ENCODE assay signal across 1 cellular context in the genomic region with DNA sequence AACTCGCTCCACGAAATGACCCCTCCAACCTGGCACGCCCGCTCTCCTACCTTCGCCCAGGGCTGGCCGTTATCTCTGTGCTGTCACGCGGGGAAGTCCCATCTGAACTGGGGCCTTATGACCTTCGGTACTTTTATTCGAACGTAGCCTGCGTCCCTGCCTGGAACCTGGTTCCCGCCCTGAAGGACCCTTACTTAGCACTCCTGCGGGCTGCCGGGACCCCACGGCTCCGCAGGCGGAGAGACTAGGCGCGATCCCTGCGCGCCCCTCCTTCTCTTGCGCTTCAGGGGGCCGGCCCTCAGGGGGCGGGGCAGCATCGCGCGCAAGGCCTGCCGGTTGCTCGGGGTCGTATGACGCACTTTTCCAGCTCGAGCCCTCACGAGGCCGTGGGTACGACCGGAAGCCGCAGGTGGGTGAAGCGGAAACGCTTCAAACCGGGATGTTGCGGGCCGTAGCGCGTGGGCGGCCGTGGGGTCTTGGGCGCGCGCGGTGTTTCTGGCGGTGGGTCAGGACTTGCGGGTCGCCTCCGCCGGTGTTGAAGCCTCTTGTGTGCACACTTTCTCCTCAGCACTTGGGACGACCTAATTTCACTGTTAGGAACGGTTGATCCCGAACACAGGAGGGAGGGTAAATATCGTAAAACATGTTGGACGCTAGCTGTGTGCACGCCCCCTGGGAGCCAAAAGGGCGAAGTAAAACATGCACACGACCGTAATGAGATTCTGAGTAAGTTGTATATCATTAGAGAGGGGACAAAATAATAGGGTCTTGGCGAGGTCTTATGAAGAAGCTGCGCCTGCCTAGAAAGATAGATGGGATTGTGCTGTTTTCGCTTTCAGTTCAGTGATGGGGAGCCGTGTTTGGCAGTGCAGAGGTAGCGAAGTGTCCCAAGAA.
TF ChIP-seq lines count a peak whose summit lies in the region.

A gene (plus strand): TSS at position 325 of the 894 bp plus-strand sequence. CDS start 6,991 bp downstream, outside the sequence.
A gene with protein sequence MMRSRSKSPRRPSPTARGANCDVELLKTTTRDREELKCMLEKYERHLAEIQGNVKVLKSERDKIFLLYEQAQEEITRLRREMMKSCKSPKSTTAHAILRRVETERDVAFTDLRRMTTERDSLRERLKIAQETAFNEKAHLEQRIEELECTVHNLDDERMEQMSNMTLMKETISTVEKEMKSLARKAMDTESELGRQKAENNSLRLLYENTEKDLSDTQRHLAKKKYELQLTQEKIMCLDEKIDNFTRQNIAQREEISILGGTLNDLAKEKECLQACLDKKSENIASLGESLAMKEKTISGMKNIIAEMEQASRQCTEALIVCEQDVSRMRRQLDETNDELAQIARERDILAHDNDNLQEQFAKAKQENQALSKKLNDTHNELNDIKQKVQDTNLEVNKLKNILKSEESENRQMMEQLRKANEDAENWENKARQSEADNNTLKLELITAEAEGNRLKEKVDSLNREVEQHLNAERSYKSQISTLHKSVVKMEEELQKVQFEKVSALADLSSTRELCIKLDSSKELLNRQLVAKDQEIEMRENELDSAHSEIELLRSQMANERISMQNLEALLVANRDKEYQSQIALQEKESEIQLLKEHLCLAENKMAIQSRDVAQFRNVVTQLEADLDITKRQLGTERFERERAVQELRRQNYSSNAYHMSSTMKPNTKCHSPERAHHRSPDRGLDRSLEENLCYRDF (minus strand): TSS at position 300 of the 894 bp plus-strand sequence. CDS start 45,503 bp downstream, outside the sequence.

TF ChIP-seq in HepG2, 621 proteins besides CTCF, POLR2A, EP300 and RAD21 (continues in another document):
- TF ChIP-seq MYC (CRISPR knock-in tag; IDR thresholded peaks at IDR 0.05; ENCODE audit: borderline replicate concordance) (peak; percentile 100), ZNF768 (CRISPR knock-in tag; IDR thresholded peaks at IDR 0.05) (peak; percentile 83; the same call in 1 of the 2 replicates), GFI1 (CRISPR knock-in tag; IDR thresholded peaks at IDR 0.05; ENCODE audit: borderline replicate concordance) (no peak; the same call in 1 of the 2 replicates), ZNF225 (CRISPR knock-in tag; IDR thresholded peaks at IDR 0.05) (peak; percentile 92; the same call in 1 of the 2 replicates), U2AF2 (IDR thresholded peaks at IDR 0.05; ENCODE audit: low read depth, low read length) (no peak), CENPT (CRISPR knock-in tag; IDR thresholded peaks at IDR 0.05; ENCODE audit: low read depth) (peak; percentile 97; the same call in 1 of the 2 replicates), NR1H2 (CRISPR knock-in tag; IDR thresholded peaks at IDR 0.05; ENCODE audit: borderline replicate concordance, low read depth) (peak; percentile 96; the same call in 1 of the 2 replicates), ZKSCAN1 (IDR thresholded peaks at IDR 0.05; ENCODE audit: low read length) (0 out of 2 replicates have a peak, but pooled peaks have one; percentile 13), ZEB1 (IDR thresholded peaks at IDR 0.05; ENCODE audit: insufficient replicate concordance, low read depth) (peak; percentile 89), TGIF2 (CRISPR knock-in tag; IDR thresholded peaks at IDR 0.05) (peak; percentile 88; the same call in 1 of the 2 replicates), ZNF230 (CRISPR knock-in tag; IDR thresholded peaks at IDR 0.05) (peak; percentile 99), SP140L (CRISPR knock-in tag; IDR thresholded peaks at IDR 0.05; ENCODE audit: borderline replicate concordance) (peak; percentile 66; the same call in 1 of the 2 replicates), KLF13 (CRISPR knock-in tag; IDR thresholded peaks at IDR 0.05) (peak; percentile 81; the same call in 1 of the 2 replicates), CCDC6 (CRISPR knock-in tag; IDR thresholded peaks at IDR 0.05) (peak; percentile 85; the same call in 1 of the 2 replicates), BRD4 (CRISPR knock-in tag; IDR thresholded peaks at IDR 0.05) (0 out of 2 replicates have a peak, but pooled peaks have one; percentile 83), MIER3 (CRISPR knock-in tag; IDR thresholded peaks at IDR 0.05; ENCODE audit: borderline replicate concordance) (peak; percentile 83; the same call in 1 of the 2 replicates), GABPA (IDR thresholded peaks at IDR 0.05; ENCODE audit: low read depth, low read length) (peak; percentile 96), GABPA (CRISPR knock-in tag; IDR thresholded peaks at IDR 0.05; ENCODE audit: low read depth) (peak; percentile 97)
- TF ChIP-seq, protein P1, sequence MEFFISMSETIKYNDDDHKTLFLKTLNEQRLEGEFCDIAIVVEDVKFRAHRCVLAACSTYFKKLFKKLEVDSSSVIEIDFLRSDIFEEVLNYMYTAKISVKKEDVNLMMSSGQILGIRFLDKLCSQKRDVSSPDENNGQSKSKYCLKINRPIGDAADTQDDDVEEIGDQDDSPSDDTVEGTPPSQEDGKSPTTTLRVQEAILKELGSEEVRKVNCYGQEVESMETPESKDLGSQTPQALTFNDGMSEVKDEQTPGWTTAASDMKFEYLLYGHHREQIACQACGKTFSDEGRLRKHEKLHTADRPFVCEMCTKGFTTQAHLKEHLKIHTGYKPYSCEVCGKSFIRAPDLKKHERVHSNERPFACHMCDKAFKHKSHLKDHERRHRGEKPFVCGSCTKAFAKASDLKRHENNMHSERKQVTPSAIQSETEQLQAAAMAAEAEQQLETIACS (CRISPR knock-in tag; IDR thresholded peaks at IDR 0.05) = peak; percentile 65
- TF ChIP-seq, protein P2, sequence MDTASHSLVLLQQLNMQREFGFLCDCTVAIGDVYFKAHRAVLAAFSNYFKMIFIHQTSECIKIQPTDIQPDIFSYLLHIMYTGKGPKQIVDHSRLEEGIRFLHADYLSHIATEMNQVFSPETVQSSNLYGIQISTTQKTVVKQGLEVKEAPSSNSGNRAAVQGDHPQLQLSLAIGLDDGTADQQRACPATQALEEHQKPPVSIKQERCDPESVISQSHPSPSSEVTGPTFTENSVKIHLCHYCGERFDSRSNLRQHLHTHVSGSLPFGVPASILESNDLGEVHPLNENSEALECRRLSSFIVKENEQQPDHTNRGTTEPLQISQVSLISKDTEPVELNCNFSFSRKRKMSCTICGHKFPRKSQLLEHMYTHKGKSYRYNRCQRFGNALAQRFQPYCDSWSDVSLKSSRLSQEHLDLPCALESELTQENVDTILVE (CRISPR knock-in tag; IDR thresholded peaks at IDR 0.05) = peak; percentile 98
- TF ChIP-seq, protein P3, sequence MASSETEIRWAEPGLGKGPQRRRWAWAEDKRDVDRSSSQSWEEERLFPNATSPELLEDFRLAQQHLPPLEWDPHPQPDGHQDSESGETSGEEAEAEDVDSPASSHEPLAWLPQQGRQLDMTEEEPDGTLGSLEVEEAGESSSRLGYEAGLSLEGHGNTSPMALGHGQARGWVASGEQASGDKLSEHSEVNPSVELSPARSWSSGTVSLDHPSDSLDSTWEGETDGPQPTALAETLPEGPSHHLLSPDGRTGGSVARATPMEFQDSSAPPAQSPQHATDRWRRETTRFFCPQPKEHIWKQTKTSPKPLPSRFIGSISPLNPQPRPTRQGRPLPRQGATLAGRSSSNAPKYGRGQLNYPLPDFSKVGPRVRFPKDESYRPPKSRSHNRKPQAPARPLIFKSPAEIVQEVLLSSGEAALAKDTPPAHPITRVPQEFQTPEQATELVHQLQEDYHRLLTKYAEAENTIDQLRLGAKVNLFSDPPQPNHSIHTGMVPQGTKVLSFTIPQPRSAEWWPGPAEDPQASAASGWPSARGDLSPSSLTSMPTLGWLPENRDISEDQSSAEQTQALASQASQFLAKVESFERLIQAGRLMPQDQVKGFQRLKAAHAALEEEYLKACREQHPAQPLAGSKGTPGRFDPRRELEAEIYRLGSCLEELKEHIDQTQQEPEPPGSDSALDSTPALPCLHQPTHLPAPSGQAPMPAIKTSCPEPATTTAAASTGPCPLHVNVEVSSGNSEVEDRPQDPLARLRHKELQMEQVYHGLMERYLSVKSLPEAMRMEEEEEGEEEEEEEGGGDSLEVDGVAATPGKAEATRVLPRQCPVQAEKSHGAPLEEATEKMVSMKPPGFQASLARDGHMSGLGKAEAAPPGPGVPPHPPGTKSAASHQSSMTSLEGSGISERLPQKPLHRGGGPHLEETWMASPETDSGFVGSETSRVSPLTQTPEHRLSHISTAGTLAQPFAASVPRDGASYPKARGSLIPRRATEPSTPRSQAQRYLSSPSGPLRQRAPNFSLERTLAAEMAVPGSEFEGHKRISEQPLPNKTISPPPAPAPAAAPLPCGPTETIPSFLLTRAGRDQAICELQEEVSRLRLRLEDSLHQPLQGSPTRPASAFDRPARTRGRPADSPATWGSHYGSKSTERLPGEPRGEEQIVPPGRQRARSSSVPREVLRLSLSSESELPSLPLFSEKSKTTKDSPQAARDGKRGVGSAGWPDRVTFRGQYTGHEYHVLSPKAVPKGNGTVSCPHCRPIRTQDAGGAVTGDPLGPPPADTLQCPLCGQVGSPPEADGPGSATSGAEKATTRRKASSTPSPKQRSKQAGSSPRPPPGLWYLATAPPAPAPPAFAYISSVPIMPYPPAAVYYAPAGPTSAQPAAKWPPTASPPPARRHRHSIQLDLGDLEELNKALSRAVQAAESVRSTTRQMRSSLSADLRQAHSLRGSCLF (CRISPR knock-in tag; IDR thresholded peaks at IDR 0.05; ENCODE audit: borderline replicate concordance) = no peak; the same call in 1 of the 2 replicates
- TF ChIP-seq, protein P4, sequence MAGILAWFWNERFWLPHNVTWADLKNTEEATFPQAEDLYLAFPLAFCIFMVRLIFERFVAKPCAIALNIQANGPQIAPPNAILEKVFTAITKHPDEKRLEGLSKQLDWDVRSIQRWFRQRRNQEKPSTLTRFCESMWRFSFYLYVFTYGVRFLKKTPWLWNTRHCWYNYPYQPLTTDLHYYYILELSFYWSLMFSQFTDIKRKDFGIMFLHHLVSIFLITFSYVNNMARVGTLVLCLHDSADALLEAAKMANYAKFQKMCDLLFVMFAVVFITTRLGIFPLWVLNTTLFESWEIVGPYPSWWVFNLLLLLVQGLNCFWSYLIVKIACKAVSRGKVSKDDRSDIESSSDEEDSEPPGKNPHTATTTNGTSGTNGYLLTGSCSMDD (CRISPR knock-in tag; IDR thresholded peaks at IDR 0.05) = peak; percentile 13; the same call in 1 of the 2 replicates
- TF ChIP-seq, protein P5, sequence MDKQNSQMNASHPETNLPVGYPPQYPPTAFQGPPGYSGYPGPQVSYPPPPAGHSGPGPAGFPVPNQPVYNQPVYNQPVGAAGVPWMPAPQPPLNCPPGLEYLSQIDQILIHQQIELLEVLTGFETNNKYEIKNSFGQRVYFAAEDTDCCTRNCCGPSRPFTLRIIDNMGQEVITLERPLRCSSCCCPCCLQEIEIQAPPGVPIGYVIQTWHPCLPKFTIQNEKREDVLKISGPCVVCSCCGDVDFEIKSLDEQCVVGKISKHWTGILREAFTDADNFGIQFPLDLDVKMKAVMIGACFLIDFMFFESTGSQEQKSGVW (CRISPR knock-in tag; IDR thresholded peaks at IDR 0.05; ENCODE audit: borderline replicate concordance) = peak; percentile 74; the same call in 1 of the 2 replicates
- TF ChIP-seq, protein P6, sequence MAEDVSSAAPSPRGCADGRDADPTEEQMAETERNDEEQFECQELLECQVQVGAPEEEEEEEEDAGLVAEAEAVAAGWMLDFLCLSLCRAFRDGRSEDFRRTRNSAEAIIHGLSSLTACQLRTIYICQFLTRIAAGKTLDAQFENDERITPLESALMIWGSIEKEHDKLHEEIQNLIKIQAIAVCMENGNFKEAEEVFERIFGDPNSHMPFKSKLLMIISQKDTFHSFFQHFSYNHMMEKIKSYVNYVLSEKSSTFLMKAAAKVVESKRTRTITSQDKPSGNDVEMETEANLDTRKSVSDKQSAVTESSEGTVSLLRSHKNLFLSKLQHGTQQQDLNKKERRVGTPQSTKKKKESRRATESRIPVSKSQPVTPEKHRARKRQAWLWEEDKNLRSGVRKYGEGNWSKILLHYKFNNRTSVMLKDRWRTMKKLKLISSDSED (CRISPR knock-in tag; IDR thresholded peaks at IDR 0.05) = no peak; the same call in 1 of the 2 replicates
- TF ChIP-seq, protein P7, sequence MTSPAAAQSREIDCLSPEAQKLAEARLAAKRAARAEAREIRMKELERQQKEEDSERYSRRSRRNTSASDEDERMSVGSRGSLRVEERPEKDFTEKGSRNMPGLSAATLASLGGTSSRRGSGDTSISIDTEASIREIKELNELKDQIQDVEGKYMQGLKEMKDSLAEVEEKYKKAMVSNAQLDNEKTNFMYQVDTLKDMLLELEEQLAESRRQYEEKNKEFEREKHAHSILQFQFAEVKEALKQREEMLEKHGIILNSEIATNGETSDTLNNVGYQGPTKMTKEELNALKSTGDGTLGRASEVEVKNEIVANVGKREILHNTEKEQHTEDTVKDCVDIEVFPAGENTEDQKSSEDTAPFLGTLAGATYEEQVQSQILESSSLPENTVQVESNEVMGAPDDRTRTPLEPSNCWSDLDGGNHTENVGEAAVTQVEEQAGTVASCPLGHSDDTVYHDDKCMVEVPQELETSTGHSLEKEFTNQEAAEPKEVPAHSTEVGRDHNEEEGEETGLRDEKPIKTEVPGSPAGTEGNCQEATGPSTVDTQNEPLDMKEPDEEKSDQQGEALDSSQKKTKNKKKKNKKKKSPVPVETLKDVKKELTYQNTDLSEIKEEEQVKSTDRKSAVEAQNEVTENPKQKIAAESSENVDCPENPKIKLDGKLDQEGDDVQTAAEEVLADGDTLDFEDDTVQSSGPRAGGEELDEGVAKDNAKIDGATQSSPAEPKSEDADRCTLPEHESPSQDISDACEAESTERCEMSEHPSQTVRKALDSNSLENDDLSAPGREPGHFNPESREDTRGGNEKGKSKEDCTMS (CRISPR knock-in tag; conservative IDR thresholded peaks at IDR 0.05) = peak; percentile 86; the same call in 1 of the 2 replicates
- TF ChIP-seq, protein P8, sequence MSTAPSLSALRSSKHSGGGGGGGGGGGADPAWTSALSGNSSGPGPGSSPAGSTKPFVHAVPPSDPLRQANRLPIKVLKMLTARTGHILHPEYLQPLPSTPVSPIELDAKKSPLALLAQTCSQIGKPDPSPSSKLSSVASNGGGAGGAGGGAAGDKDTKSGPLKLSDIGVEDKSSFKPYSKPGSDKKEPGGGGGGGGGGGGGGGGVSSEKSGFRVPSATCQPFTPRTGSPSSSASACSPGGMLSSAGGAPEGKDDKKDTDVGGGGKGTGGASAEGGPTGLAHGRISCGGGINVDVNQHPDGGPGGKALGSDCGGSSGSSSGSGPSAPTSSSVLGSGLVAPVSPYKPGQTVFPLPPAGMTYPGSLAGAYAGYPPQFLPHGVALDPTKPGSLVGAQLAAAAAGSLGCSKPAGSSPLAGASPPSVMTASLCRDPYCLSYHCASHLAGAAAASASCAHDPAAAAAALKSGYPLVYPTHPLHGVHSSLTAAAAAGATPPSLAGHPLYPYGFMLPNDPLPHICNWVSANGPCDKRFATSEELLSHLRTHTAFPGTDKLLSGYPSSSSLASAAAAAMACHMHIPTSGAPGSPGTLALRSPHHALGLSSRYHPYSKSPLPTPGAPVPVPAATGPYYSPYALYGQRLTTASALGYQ (CRISPR knock-in tag; IDR thresholded peaks at IDR 0.05) = peak; percentile 80; the same call in 1 of the 2 replicates
- TF ChIP-seq, protein P9, sequence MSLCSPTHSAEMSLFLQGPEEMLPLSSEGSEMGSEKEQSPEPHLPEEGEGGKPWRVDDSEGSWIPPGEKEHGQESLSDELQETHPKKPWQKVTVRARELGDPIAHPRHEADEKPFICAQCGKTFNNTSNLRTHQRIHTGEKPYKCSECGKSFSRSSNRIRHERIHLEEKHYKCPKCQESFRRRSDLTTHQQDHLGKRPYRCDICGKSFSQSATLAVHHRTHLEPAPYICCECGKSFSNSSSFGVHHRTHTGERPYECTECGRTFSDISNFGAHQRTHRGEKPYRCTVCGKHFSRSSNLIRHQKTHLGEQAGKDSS (CRISPR knock-in tag; IDR thresholded peaks at IDR 0.05; ENCODE audit: borderline replicate concordance, low read depth) = peak; percentile 96
